8 cellular contexts compared by ENCODE assay signal in genomic region chrX:56995271-56995994, GRCh38. TPM values are rescaled to one million over a fixed set of nuclear protein-coding genes. Genes with fewer than 3 reads are reported as not detected.
DNase-seq lines count a peak whose midpoint lies in the region; ATAC-seq and TF ChIP-seq lines count a peak whose summit lies in the region.

Gene SPIN3 (minus strand): TSS chrX:56995541. CDS start chrX:56994947, 594 bp downstream.

- ATAC-seq in GM19463 (IDR thresholded peaks at IDR 0.05; ENCODE audit: unreplicated experiment): peak; percentile 98
- peak; percentile 99 for ATAC-seq in HG03571 (IDR thresholded peaks at IDR 0.05; ENCODE audit: unreplicated experiment)
- ATAC-seq in naive thymus-derived CD8-positive, alpha-beta T cell: peak; percentile 81 to 82

- peak within 1 kb of the TSS; percentile 88 for H3K4me3 Mint-ChIP-seq in activated T-helper 2 cell treated with anti-CD3 and anti-CD28 coated beads, Interferon-gamma antibody, Interleukin-2, Interleukin-4, amounts not matched to agents 10 μg/mL and 5 μg/mL and 100 μg/mL, durations not matched to agents 14 hours and 24 hours and 36 hours (ENCODE audit: low read depth)
- peak within 1 kb of the TSS; percentile 87 to 96 (median 93) for H3K4me3 Mint-ChIP-seq in naive thymus-derived CD8-positive, alpha-beta T cell

- peak within 1 kb of the TSS; percentile 78 for H3K4me3 ChIP-seq in fibroblast of the aortic adventitia (ENCODE audit: low read depth, low read length)

- peak within 1 kb of the TSS; percentile 84 for H3K27ac Mint-ChIP-seq in activated T-helper 2 cell treated with anti-CD3 and anti-CD28 coated beads, Interferon-gamma antibody, Interleukin-2, Interleukin-4, amounts not matched to agents 10 μg/mL and 5 μg/mL and 100 μg/mL, durations not matched to agents 14 hours and 24 hours and 36 hours
- peak within 1 kb of the TSS; percentile 88 to 97 (median 91) for H3K27ac Mint-ChIP-seq in naive thymus-derived CD8-positive, alpha-beta T cell

- H3K36me3 Mint-ChIP-seq in activated T-helper 2 cell treated with anti-CD3 and anti-CD28 coated beads, Interferon-gamma antibody, Interleukin-2, Interleukin-4, amounts not matched to agents 10 μg/mL and 5 μg/mL and 100 μg/mL, durations not matched to agents 14 hours and 24 hours and 36 hours (ENCODE audit: low read depth): peaks cover 35% of the 10 kb centered on the region
- H3K36me3 Mint-ChIP-seq in naive thymus-derived CD8-positive, alpha-beta T cell: peaks cover 0 to 11% (median 6%) of the 10 kb centered on the region in 3 donors

- intact Hi-C loops in activated T-helper 2 cell treated with anti-CD3 and anti-CD28 coated beads, Interferon-gamma antibody, Interleukin-2, Interleukin-4, amounts not matched to agents 10 μg/mL and 5 μg/mL and 100 μg/mL, durations not matched to agents 14 hours and 24 hours and 36 hours (cut with micrococcal nuclease): loop anchor here (5.0 to 10.0 kb wide), 4 partner anchors 129 to 1088 kb away; partner anchors contain the start of genes FAAH2, SPIN2B and ZXDB

- peak; percentile 72 for DNase-seq in CMK (ENCODE audit: low read depth)
- peak; percentile 40 for DNase-seq in activated T-helper 2 cell treated with anti-CD3 and anti-CD28 coated beads, Interferon-gamma antibody, Interleukin-2, Interleukin-4, amounts not matched to agents 10 μg/mL and 5 μg/mL and 100 μg/mL, durations not matched to agents 14 hours and 24 hours and 36 hours (ENCODE audit: low spot score)
- peak; percentile 60 for DNase-seq in fibroblast of the aortic adventitia (ENCODE audit: low read depth)
- peak; percentile 5 to 75 (median 35) for DNase-seq in naive thymus-derived CD8-positive, alpha-beta T cell
- peak; percentile 46 for DNase-seq in stimulated activated naive CD4-positive, alpha-beta T cell treated with Interleukin-2 at 50 U/mL for 16 hours (lab: John Stamatoyannopoulos, UW)

- H3K4me1 Mint-ChIP-seq in activated T-helper 2 cell treated with anti-CD3 and anti-CD28 coated beads, Interferon-gamma antibody, Interleukin-2, Interleukin-4, amounts not matched to agents 10 μg/mL and 5 μg/mL and 100 μg/mL, durations not matched to agents 14 hours and 24 hours and 36 hours (ENCODE audit: low read depth): peaks cover 30% of the 10 kb centered on the region
- H3K4me1 Mint-ChIP-seq in naive thymus-derived CD8-positive, alpha-beta T cell: peaks cover 8 to 43% (median 36%) of the 10 kb centered on the region in 4 donors

- H3K9me3 Mint-ChIP-seq in activated T-helper 2 cell treated with anti-CD3 and anti-CD28 coated beads, Interferon-gamma antibody, Interleukin-2, Interleukin-4, amounts not matched to agents 10 μg/mL and 5 μg/mL and 100 μg/mL, durations not matched to agents 14 hours and 24 hours and 36 hours: no peaks in the 10 kb centered on the region
- no peaks in the 10 kb centered on the region for H3K9me3 Mint-ChIP-seq in naive thymus-derived CD8-positive, alpha-beta T cell

- H3K27me3 Mint-ChIP-seq in activated T-helper 2 cell treated with anti-CD3 and anti-CD28 coated beads, Interferon-gamma antibody, Interleukin-2, Interleukin-4, amounts not matched to agents 10 μg/mL and 5 μg/mL and 100 μg/mL, durations not matched to agents 14 hours and 24 hours and 36 hours (ENCODE audit: low read depth): no peaks in the 10 kb centered on the region
- no peaks in the 10 kb centered on the region for H3K27me3 Mint-ChIP-seq in naive thymus-derived CD8-positive, alpha-beta T cell

- TF ChIP-seq CTCF in fibroblast of the aortic adventitia (IDR thresholded peaks at IDR 0.05; ENCODE audit: insufficient read depth, low read length): no peak

- POLR2A ChIA-PET in naive thymus-derived CD8-positive, alpha-beta T cell (lab: Charles Lee): interaction anchor here (1.6 kb wide), 1 partner anchor 597 kb away, joined by 3 read pairs; no protein-coding TSS in a partner anchor

TF ChIP-seq in PFSK-1, 5 proteins besides CTCF, POLR2A, EP300 and RAD21:
- no peak for TF ChIP-seq FOXP2 (optimal IDR thresholded peaks at IDR 0.05; ENCODE audit: borderline replicate concordance, extremely low read depth, extremely low read length, insufficient read depth)
- peak; percentile 79; the same call in 1 of the 2 replicates for TF ChIP-seq TAF1 (IDR thresholded peaks at IDR 0.05; ENCODE audit: borderline replicate concordance, insufficient read depth, low read length)
- no peak; the same call in 1 of the 2 replicates for TF ChIP-seq SIN3A (IDR thresholded peaks at IDR 0.05; ENCODE audit: borderline replicate concordance, insufficient read depth, low read length)
- no peak for TF ChIP-seq REST (IDR thresholded peaks at IDR 0.05; ENCODE audit: insufficient read depth in 1 of 2, low read depth in 2 of 2, low read length in 2 of 2)
- TF ChIP-seq POLR2AphosphoS5 (IDR thresholded peaks at IDR 0.05; ENCODE audit: low read depth, low read length): peak; percentile 79

RNA-seq across cellular contexts. Expression of gene SPIN3, which starts in this region (rescaled TPM):
- polyA plus RNA-seq in PFSK-1 (2012; ENCODE audit: insufficient read length, low read depth): 13.4 TPM
- 10.0 and 11.5 TPM in 2 replicates for total RNA-seq in activated T-helper 2 cell treated with anti-CD3 and anti-CD28 coated beads, Interferon-gamma antibody, Interleukin-2, Interleukin-4, amounts not matched to agents 10 μg/mL and 5 μg/mL and 100 μg/mL, durations not matched to agents 14 hours and 24 hours and 36 hours
- 10.0 TPM in 2 replicates for total RNA-seq in fibroblast of the aortic adventitia (ENCODE audit: low replicate concordance)
- total RNA-seq in naive thymus-derived CD8-positive, alpha-beta T cell: 10 to 100 TPM; 20.6 to 21.5 TPM
- polyA plus RNA-seq in naive thymus-derived CD8-positive, alpha-beta T cell: 1 to 10 TPM; 4.0 to 5.3 (median 4.1) TPM

Comparison
In these comparisons a context has a peak if more than half of its experiments do, and no peak if none do; other contexts are left out.
1. Peak in every context shown above with its lines: DNase-seq, ATAC-seq and H3K4me3 ChIP-seq.